In genomic region chr22:35914357-35914664, GRCh38 we compare ENCODE assay signal across 9 cellular contexts.
A peak's percentile ranks its signal among the peaks of the same experiment; 100 is the strongest.
DNase-seq lines count a peak whose midpoint lies in the region; ATAC-seq, FAIRE-seq and TF ChIP-seq lines count a peak whose summit lies in the region.
"Had no signal": no experiment of that assay in that cellular context is flagged by ENCODE, and none has a peak within 500 bp of the region (broad histone marks: within the 10 kb centered on the region; RNA-seq: fewer than 3 reads in every experiment).

No MANE protein-coding gene starts in this region.

- DNase-seq in Peyer's patch (no peak), esophagus muscularis mucosa (ENCODE audit: extremely low spot score) (no peak), pancreas (no peak), SHP77 treated with DMSO at 0.1 percent for 48 hours (lab: John Stamatoyannopoulos, UW) (no peak), T1000 (lab: John Stamatoyannopoulos, UW) (no peak)
- DNase-seq: stimulated activated CD4-positive, alpha-beta T cell treated with anti-CD3 and anti-CD28 coated beads, Interleukin-4, amount 100 ng/mL, for 4 hours had no signal

- no peaks in the 10 kb centered on the region for H3K9me3 ChIP-seq in BLaER1
- H3K9me3 ChIP-seq in Peyer's patch: no peaks in the 10 kb centered on the region
- H3K9me3 ChIP-seq in esophagus muscularis mucosa: no peaks in the 10 kb centered on the region
- H3K9me3 ChIP-seq in pancreas: no peaks in the 10 kb centered on the region

- H3K4me1 ChIP-seq in BLaER1 (peaks cover 27% of the 10 kb centered on the region), Peyer's patch (peaks cover 0 to 24% (median 0%) of the 10 kb centered on the region in 4 donors), esophagus muscularis mucosa (peaks cover 71 to 99% (median 96%) of the 10 kb centered on the region in 4 donors), pancreas (peaks cover 11 to 40% (median 38%) of the 10 kb centered on the region in 3 donors)

- TF ChIP-seq POLR2A in Peyer's patch (IDR thresholded peaks at IDR 0.05) (no peak), esophagus muscularis mucosa (IDR thresholded peaks at IDR 0.05; ENCODE audit: low read depth) (no peak)

- H3K36me3 ChIP-seq in BLaER1: no peaks in the 10 kb centered on the region
- no peaks in the 10 kb centered on the region for H3K36me3 ChIP-seq in Peyer's patch
- H3K36me3 ChIP-seq in esophagus muscularis mucosa: no peaks in the 10 kb centered on the region
- no peaks in the 10 kb centered on the region for H3K36me3 ChIP-seq in pancreas

- no peaks in the 10 kb centered on the region for H4K20me1 ChIP-seq in BLaER1

- ATAC-seq in pancreas (no peak), HG03045 (IDR thresholded peaks at IDR 0.05; ENCODE audit: unreplicated experiment) (no peak), GM19397 (IDR thresholded peaks at IDR 0.05; ENCODE audit: unreplicated experiment) (no peak)

- TF ChIP-seq CTCF in Peyer's patch (IDR thresholded peaks at IDR 0.05) (no peak), esophagus muscularis mucosa (IDR thresholded peaks at IDR 0.05) (no peak), pancreas (IDR thresholded peaks at IDR 0.05) (no peak)

- TF ChIP-seq EP300 in esophagus muscularis mucosa (IDR thresholded peaks at IDR 0.05): no peak

- H3K27ac ChIP-seq in BLaER1 (no peak overlapping the region), Peyer's patch (peak overlapping the region in 3 of 4 donors; percentile 56 to 72 (median 67)), esophagus muscularis mucosa (replicated peaks in 1 of 4) (peak overlapping the region; percentile 75 to 82 (median 80)), pancreas (peak overlapping the region; percentile 34 to 81 (median 49))

- H3K9ac ChIP-seq in BLaER1: no peak overlapping the region

- H3K4me2 ChIP-seq in BLaER1: peak overlapping the region; percentile 81

- intact Hi-C loops in esophagus muscularis mucosa (cut with DNase I) (loop anchor here (10.0 kb wide), 1 partner anchor 170 kb away; no protein-coding TSS in a partner anchor), pancreas (cut with DNase I) (no loop called here)

- no peaks in the 10 kb centered on the region for H3K27me3 ChIP-seq in BLaER1
- H3K27me3 ChIP-seq in Peyer's patch: no peaks in the 10 kb centered on the region
- H3K27me3 ChIP-seq in esophagus muscularis mucosa: no peaks in the 10 kb centered on the region
- H3K27me3 ChIP-seq in pancreas: no peaks in the 10 kb centered on the region

- WGBS in esophagus muscularis mucosa: 14% methylated on average over 2 of the region's 2 CpGs
- WGBS in pancreas, 2 donors: 3 to 17% methylated on average over 2 of the region's 2 CpGs

- H3K4me3 ChIP-seq in BLaER1 (peak overlapping the region; percentile 34), Peyer's patch (peak overlapping the region in 2 of 4 donors; percentile 50 to 53), esophagus muscularis mucosa (peak overlapping the region; percentile 40 to 63 (median 57)), pancreas (no peak overlapping the region)

- no peak for FAIRE-seq in pancreas (lab: Jason Lieb, UNC)

Comparison
In these comparisons a context has a peak if more than half of its experiments do, and no peak if none do; other contexts are left out.
1. H3K4me3 ChIP-seq: peak in BLaER1 (single experiment) and esophagus muscularis mucosa (4 of 4); none in pancreas (0 of 4).